In genomic region chrX:155880586-155881157, GRCh38 we compare ENCODE assay signal across 1 cellular context.
TF ChIP-seq lines count a peak whose summit lies in the region.

No MANE protein-coding gene starts in this region.

TF ChIP-seq in K562, 482 proteins besides CTCF, POLR2A, EP300 and RAD21 (continued from another document):
- TF ChIP-seq PKNOX1 (IDR thresholded peaks at IDR 0.05) (0 out of 2 replicates have a peak, but pooled peaks have one; percentile 31), SP2 (IDR thresholded peaks at IDR 0.05; ENCODE audit: extremely low read depth, low read depth, low read length, poor library complexity, severe bottlenecking) (no peak), ZNF830 (CRISPR knock-in tag; IDR thresholded peaks at IDR 0.05) (no peak), ETS2 (tag; IDR thresholded peaks at IDR 0.05; ENCODE audit: borderline replicate concordance, poor library complexity, severe bottlenecking) (no peak), ZBTB7A (IDR thresholded peaks at IDR 0.05; ENCODE audit: borderline replicate concordance, control insufficient read depth, low read depth, low read length) (no peak), DEAF1 (CRISPR knock-in tag; IDR thresholded peaks at IDR 0.05) (no peak), NKRF (IDR thresholded peaks at IDR 0.05; ENCODE audit: borderline replicate concordance) (no peak), ZNF316 (IDR thresholded peaks at IDR 0.05) (no peak), CREB5 (CRISPR knock-in tag; IDR thresholded peaks at IDR 0.05) (no peak)
TF ChIP-seq in K562: peak in this region for 4.
